Comparison of ENCODE assay signal across 8 cellular contexts in the genomic region with DNA sequence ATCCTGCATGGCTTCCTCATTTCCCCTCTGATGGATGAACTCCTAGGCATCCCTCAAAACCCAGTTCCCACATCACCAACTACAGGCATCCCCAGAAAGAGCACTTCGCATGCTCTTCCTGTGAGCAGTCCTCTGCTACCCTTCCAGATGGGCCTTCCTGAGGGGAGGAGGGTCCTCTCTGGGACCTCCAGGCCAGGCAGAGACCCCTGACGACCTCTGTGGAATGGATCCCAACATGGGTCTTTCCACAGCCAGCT.
DNase-seq lines count a peak whose midpoint lies in the region; ATAC-seq and TF ChIP-seq lines count a peak whose summit lies in the region.

No MANE protein-coding gene starts in this region.

- no peak for TF ChIP-seq CTCF in MM.1S (IDR thresholded peaks at IDR 0.05; ENCODE audit: low read length)
- no peak for TF ChIP-seq CTCF in choroid plexus epithelial cell (conservative IDR thresholded peaks at IDR 0.05; ENCODE audit: low read depth, low read length)
- TF ChIP-seq CTCF in nephron progenitor cell (IDR thresholded peaks at IDR 0.05): no peak

- H3K27me3 Mint-ChIP-seq in nephron progenitor cell (ENCODE audit: low read depth, poor library complexity): peaks cover 2% of the 10 kb centered on the region

- H3K27ac Mint-ChIP-seq in nephron progenitor cell: peak overlapping the region; percentile 72

- H3K4me2 ChIP-seq in BLaER1 treated with 17β-estradiol and CSF1 and Interleukin-3, amounts not matched to agents 10 nM and 100 nM: peak overlapping the region; percentile 93 to 100 (median 97)
- peak overlapping the region; percentile 76; the same call in 1 of the 2 replicates for H3K4me2 ChIP-seq in MM.1S (ENCODE audit: low read depth, low read length)

- no peak overlapping the region for H2AFZ ChIP-seq in MM.1S (ENCODE audit: low read length)

- peak overlapping the region; percentile 93 to 99 (median 98) for H3K9ac ChIP-seq in BLaER1 treated with 17β-estradiol and CSF1 and Interleukin-3, amounts not matched to agents 10 nM and 100 nM
- H3K9ac ChIP-seq in MM.1S (ENCODE audit: low read length): no peak overlapping the region

- peaks cover 50% of the 10 kb centered on the region for H3K4me1 Mint-ChIP-seq in nephron progenitor cell

- no peaks in the 10 kb centered on the region for H3K9me3 ChIP-seq in BLaER1 treated with 17β-estradiol and CSF1 and Interleukin-3, amounts not matched to agents 10 nM and 100 nM (replicated peaks in 1 of 11)
- no peaks in the 10 kb centered on the region for H3K9me3 ChIP-seq in MM.1S (replicated peaks; ENCODE audit: insufficient read depth, low read length)

- no peak for DNase-seq in MM.1S
- no peak for DNase-seq in choroid plexus epithelial cell (ENCODE audit: low read depth)
- DNase-seq in nephron progenitor cell: no peak
- DNase-seq in NCI-H69 (lab: John Stamatoyannopoulos, UW): no peak
- DNase-seq in AML-193 (lab: John Stamatoyannopoulos, UW): no peak
- DNase-seq in NCI-H2081 (lab: John Stamatoyannopoulos, UW): no peak

- H3F3A ChIP-seq in MM.1S (ENCODE audit: insufficient read depth, low read length): 0 out of 2 replicates have a peak, but pooled peaks cover 3% of the 10 kb centered on the region

- ATAC-seq in GM19023 (IDR thresholded peaks at IDR 0.05; ENCODE audit: unreplicated experiment): no peak

- peaks cover 0 to 23% (median 18%) of the 10 kb centered on the region in 11 experiments; a peak in 14 of 22 replicates for H3K27me3 ChIP-seq in BLaER1 treated with 17β-estradiol and CSF1 and Interleukin-3, amounts not matched to agents 10 nM and 100 nM
- H3K27me3 ChIP-seq in MM.1S (replicated peaks; ENCODE audit: insufficient read depth, low read length): no peaks in the 10 kb centered on the region

- no peaks in the 10 kb centered on the region for H3K9me2 ChIP-seq in MM.1S (replicated peaks; ENCODE audit: insufficient read depth, low read length)

- H3K79me2 ChIP-seq in MM.1S (ENCODE audit: low read length): peaks cover 35% of the 10 kb centered on the region

- peak overlapping the region; percentile 90 for H3K4me3 Mint-ChIP-seq in nephron progenitor cell

- H3K36me3 Mint-ChIP-seq in nephron progenitor cell (ENCODE audit: low read depth): no peaks in the 10 kb centered on the region

- peak overlapping the region in 9 of 11 experiments; percentile 88 to 96 (median 93); a peak in 13 of 22 replicates for H3K27ac ChIP-seq in BLaER1 treated with 17β-estradiol and CSF1 and Interleukin-3, amounts not matched to agents 10 nM and 100 nM
- H3K27ac ChIP-seq in MM.1S (ENCODE audit: low read length): no peak overlapping the region

- H4K20me1 ChIP-seq in BLaER1 treated with 17β-estradiol and CSF1 and Interleukin-3, amounts not matched to agents 10 nM and 100 nM: peaks cover 46 to 69% (median 65%) of the 10 kb centered on the region in 11 experiments
- no peaks in the 10 kb centered on the region for H4K20me1 ChIP-seq in MM.1S (ENCODE audit: insufficient read depth, low read length)

- H3K4me1 ChIP-seq in BLaER1 treated with 17β-estradiol and CSF1 and Interleukin-3, amounts not matched to agents 10 nM and 100 nM: peaks cover 76 to 87% (median 83%) of the 10 kb centered on the region in 10 experiments
- peaks cover 12% of the 10 kb centered on the region; the same call in 1 of the 2 replicates for H3K4me1 ChIP-seq in MM.1S (ENCODE audit: low read length)

- H3K4me3 ChIP-seq in BLaER1 treated with 17β-estradiol and CSF1 and Interleukin-3, amounts not matched to agents 10 nM and 100 nM: peak overlapping the region; percentile 89 to 100 (median 97)
- H3K4me3 ChIP-seq in MM.1S (ENCODE audit: low read length): no peak overlapping the region
- H3K4me3 ChIP-seq in choroid plexus epithelial cell (ENCODE audit: low read depth, low read length): peak overlapping the region; percentile 74

- no peaks in the 10 kb centered on the region for H3K9me3 Mint-ChIP-seq in nephron progenitor cell

- H3K36me3 ChIP-seq in BLaER1 treated with 17β-estradiol and CSF1 and Interleukin-3, amounts not matched to agents 10 nM and 100 nM: peaks cover 35 to 52% (median 43%) of the 10 kb centered on the region in 11 experiments
- H3K36me3 ChIP-seq in MM.1S (replicated peaks; ENCODE audit: insufficient read depth, low read length): no peaks in the 10 kb centered on the region
